Comparison of ENCODE assay signal across 9 cellular contexts in the genomic region with DNA sequence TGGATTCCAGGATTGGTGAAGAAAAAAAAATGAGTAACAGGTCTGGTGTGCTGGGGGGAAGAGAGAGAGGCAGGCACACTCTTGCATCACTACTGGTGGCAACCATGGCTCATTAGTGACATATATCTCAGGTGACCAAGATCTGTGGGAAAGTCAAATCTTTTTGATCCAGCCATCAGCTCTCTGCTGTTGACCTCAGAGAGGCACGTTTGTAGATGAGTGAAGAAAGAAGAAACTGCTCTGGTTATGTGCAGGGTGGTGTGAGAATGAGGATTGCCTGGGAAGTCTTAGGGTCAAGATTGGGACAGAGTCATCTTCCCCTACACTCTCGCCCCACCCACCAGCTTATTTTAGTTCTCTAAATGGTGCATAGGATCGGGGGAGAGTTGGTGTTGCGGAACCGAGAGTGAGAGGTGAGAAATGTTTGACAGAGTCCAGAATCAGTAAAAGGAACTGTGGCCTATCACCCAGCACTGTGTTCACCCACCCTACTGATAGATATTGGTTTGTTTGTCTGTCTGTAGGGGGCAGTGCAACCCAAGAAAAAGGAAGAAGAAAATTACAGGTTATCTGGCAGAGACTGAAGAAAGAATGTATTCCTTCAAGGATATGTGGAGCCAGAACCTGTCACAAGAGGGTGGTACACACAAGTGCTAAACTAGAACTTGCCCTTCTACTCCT. TPM values are rescaled to one million over a fixed set of nuclear protein-coding genes. Genes with fewer than 3 reads are reported as not detected.
DNase-seq lines count a peak whose midpoint lies in the region; ATAC-seq and TF ChIP-seq lines count a peak whose summit lies in the region.
"Had no signal": no experiment of that assay in that cellular context is flagged by ENCODE, and none has a peak within 500 bp of the region (broad histone marks: within the 10 kb centered on the region; RNA-seq: fewer than 3 reads in every experiment).

No MANE protein-coding gene starts in this region.

- H3K4me3 ChIP-seq in psoas muscle, result no peak overlapping the region
- H3K4me3 ChIP-seq: BLaER1 treated with 17β-estradiol and CSF1 and Interleukin-3, amounts not matched to agents 10 nM and 100 nM had no signal

- 13 to 20% (median 15%) methylated on average over 5 of the region's 5 CpGs for WGBS in psoas muscle, 3 donors

- peaks cover 19% of the 10 kb centered on the region for H3K27me3 Mint-ChIP-seq in activated T-cell treated with anti-CD3 and anti-CD28 coated beads, Interleukin-2, amount 50 U/mL, for 4 hours (ENCODE audit: low read depth)
- no peaks in the 10 kb centered on the region for H3K27me3 Mint-ChIP-seq in glutamatergic neuron (ENCODE audit: unreplicated experiment)

- H3K4me1 Mint-ChIP-seq in activated T-cell treated with anti-CD3 and anti-CD28 coated beads, Interleukin-2, amount 50 U/mL, for 4 hours (ENCODE audit: low read depth), result no peaks in the 10 kb centered on the region
- no peaks in the 10 kb centered on the region for H3K4me1 Mint-ChIP-seq in glutamatergic neuron (ENCODE audit: low read depth, unreplicated experiment)

- H3K36me3 ChIP-seq in psoas muscle (ENCODE audit: insufficient read depth in 1 of 2, low read depth in 1 of 2), result no peaks in the 10 kb centered on the region
- H3K36me3 ChIP-seq: BLaER1 treated with 17β-estradiol and CSF1 and Interleukin-3, amounts not matched to agents 10 nM and 100 nM had no signal

- no peaks in the 10 kb centered on the region for H3K9me3 ChIP-seq in psoas muscle
- H3K9me3 ChIP-seq: BLaER1 treated with 17β-estradiol and CSF1 and Interleukin-3, amounts not matched to agents 10 nM and 100 nM had no signal

- DNase-seq in NCI-H1105 treated with DMSO at 0.1 percent for 48 hours (lab: John Stamatoyannopoulos, UW) (peak; percentile 47), NCI-H1105 (lab: John Stamatoyannopoulos, UW) (no peak), NCI-H510A (lab: John Stamatoyannopoulos, UW) (peak; percentile 6), glutamatergic neuron (no peak), psoas muscle (no peak)
- no peak for DNase-seq in activated T-cell treated with anti-CD3 and anti-CD28 coated beads, Interleukin-2, amount 50 U/mL, for 4 hours

- H3K27ac Mint-ChIP-seq in glutamatergic neuron (ENCODE audit: unreplicated experiment), result no peak overlapping the region

- H3K27me3 ChIP-seq in psoas muscle (ENCODE audit: insufficient read depth in 3 of 3, low read length in 2 of 3), result peaks cover 0 to 32% (median 0%) of the 10 kb centered on the region in 3 donors
- H3K27me3 ChIP-seq: BLaER1 treated with 17β-estradiol and CSF1 and Interleukin-3, amounts not matched to agents 10 nM and 100 nM had no signal

- TF ChIP-seq CTCF in glutamatergic neuron (IDR thresholded peaks at IDR 0.05; ENCODE audit: partially characterized antibody, unreplicated experiment) (peak; percentile 56), psoas muscle (IDR thresholded peaks at IDR 0.05) (peak; percentile 54)

- intact Hi-C loops in psoas muscle (cut with DNase I), result loop anchor here in 1 of 2 donors (5.0 kb wide), 1 partner anchor 206 kb away; no protein-coding TSS in a partner anchor

- H3K4me1 ChIP-seq in psoas muscle, result no peaks in the 10 kb centered on the region

- H3K36me3 Mint-ChIP-seq in activated T-cell treated with anti-CD3 and anti-CD28 coated beads, Interleukin-2, amount 50 U/mL, for 4 hours (ENCODE audit: insufficient read depth), result no peaks in the 10 kb centered on the region
- H3K36me3 Mint-ChIP-seq in glutamatergic neuron (ENCODE audit: unreplicated experiment), result no peaks in the 10 kb centered on the region

- H3K9me3 Mint-ChIP-seq in activated T-cell treated with anti-CD3 and anti-CD28 coated beads, Interleukin-2, amount 50 U/mL, for 4 hours, result no peaks in the 10 kb centered on the region
- H3K9me3 Mint-ChIP-seq in glutamatergic neuron (ENCODE audit: unreplicated experiment), result no peaks in the 10 kb centered on the region

- no peak overlapping the region for H3K27ac ChIP-seq in psoas muscle
- H3K27ac ChIP-seq: BLaER1 treated with 17β-estradiol and CSF1 and Interleukin-3, amounts not matched to agents 10 nM and 100 nM had no signal

- no peak overlapping the region for H3K4me3 Mint-ChIP-seq in activated T-cell treated with anti-CD3 and anti-CD28 coated beads, Interleukin-2, amount 50 U/mL, for 4 hours
- H3K4me3 Mint-ChIP-seq in glutamatergic neuron (ENCODE audit: unreplicated experiment), result no peak overlapping the region

- ATAC-seq in GM19372 (IDR thresholded peaks at IDR 0.05; ENCODE audit: low read depth, unreplicated experiment) (peak; percentile 98), HG03175 (IDR thresholded peaks at IDR 0.05; ENCODE audit: unreplicated experiment) (peak; percentile 100), psoas muscle (peak; percentile 43 to 78 (median 68))
- ATAC-seq in activated T-cell treated with anti-CD3 and anti-CD28 coated beads, Interleukin-2, amount 50 U/mL, for 4 hours, result peak; percentile 72 to 73

RNA-seq across cellular contexts. Expression of a gene that starts 21.9 kb away (rescaled TPM):
- total RNA-seq in activated T-cell treated with anti-CD3 and anti-CD28 coated beads, Interleukin-2, amount 50 U/mL, for 4 hours, result 10 to 100 TPM; 53.1 to 60.5 (median 53.4) TPM
- 47.5 TPM for total RNA-seq in glutamatergic neuron (ENCODE audit: unreplicated experiment)
- total RNA-seq in psoas muscle, result 10 to 100 TPM; 10.5 to 32.1 (median 20.8) TPM
- polyA plus RNA-seq in psoas muscle, result 10 to 100 TPM; 10.1 to 35.6 (median 16.7) TPM

RNA-seq across cellular contexts. Expression of a gene that starts 27.1 kb away (rescaled TPM):
- total RNA-seq in activated T-cell treated with anti-CD3 and anti-CD28 coated beads, Interleukin-2, amount 50 U/mL, for 4 hours, result 10 to 100 TPM; 31.2 to 38.4 (median 32.0) TPM
- 160 TPM for total RNA-seq in glutamatergic neuron (ENCODE audit: unreplicated experiment)
- total RNA-seq in psoas muscle, result 10 to 100 TPM; 32.2 to 72.6 (median 54.3) TPM
- 10 to 100 TPM; 26.7 to 48.0 (median 44.6) TPM for polyA plus RNA-seq in psoas muscle

RNA-seq across cellular contexts. Expression of a gene that starts 45.5 kb away (rescaled TPM):
- 1 to 10 TPM; 1.2 to 4.8 (median 3.5) TPM for total RNA-seq in activated T-cell treated with anti-CD3 and anti-CD28 coated beads, Interleukin-2, amount 50 U/mL, for 4 hours
- 50.5 TPM for total RNA-seq in glutamatergic neuron (ENCODE audit: unreplicated experiment)
- total RNA-seq in psoas muscle, result 10 to 100 TPM; 18.0 to 46.9 (median 21.1) TPM
- 10 to 100 TPM in 2 of 3 donors, 1 to 10 TPM in 1; 8.7 to 18.7 (median 15.6) TPM for polyA plus RNA-seq in psoas muscle

Comparison
In these comparisons a context has a peak if more than half of its experiments do, and no peak if none do; other contexts are left out.
1. DNase-seq: peak in NCI-H1105 treated with DMSO at 0.1 percent for 48 hours (single experiment) and NCI-H510A (single experiment); none in NCI-H1105 (single experiment), activated T-cell treated with anti-CD3 and anti-CD28 coated beads, Interleukin-2, amount 50 U/mL, for 4 hours (single experiment), glutamatergic neuron (single experiment) and psoas muscle (0 of 2).
2. Peak in every context shown above with its lines, with median percentiles within 50 percentile points of each other: ATAC-seq.